In the genomic region with DNA sequence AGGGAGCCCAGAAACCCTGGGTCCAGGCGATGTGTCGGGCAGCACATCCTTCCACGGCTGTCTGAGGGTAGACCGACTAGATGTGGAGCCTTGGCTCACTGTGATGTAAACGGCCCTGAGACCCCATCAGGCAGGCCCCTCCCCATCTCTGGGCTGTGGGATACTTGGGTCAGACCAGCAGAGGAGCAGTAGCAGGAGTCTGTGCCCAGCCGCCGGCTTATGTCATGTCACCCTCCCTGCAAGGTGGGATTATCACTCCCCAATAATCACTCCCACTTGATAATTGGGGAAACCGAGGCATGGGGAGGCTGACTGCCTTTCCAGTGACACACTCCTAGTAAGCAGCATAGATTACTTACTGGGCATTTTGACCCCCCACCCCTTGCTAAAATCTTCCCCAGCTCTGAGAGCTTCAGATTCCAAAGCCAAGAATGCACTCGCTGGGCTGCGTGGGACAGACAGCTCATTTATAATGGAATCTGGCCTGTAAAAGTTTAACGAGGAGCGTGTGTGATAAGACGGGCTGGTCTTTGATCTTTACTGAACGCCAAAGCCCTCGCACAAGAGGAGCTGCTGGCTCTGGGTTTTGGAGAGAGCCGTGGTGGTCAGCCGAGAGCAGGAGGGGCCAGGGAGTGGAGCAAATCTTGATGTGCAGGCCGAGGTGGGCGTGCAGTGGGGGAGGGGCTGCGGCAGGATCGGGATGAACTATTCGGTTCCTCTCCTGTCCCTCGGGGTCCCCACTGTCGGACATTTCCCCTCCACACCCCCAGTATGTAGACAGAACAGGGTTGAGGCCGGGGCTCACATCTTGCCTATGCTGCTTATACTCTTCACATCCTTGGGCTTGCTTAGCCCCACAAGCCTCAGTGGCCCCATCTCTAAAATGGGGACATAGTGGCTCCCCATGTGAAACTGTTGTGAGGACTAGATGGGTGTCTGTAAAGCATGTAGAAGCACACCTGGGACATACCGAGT, we compare ENCODE assay signal across 11 cellular contexts.
DNase-seq lines count a peak whose midpoint lies in the region; ATAC-seq, FAIRE-seq and TF ChIP-seq lines count a peak whose summit lies in the region.
"Had no signal": no experiment of that assay in that cellular context is flagged by ENCODE, and none has a peak within 500 bp of the region (broad histone marks: within the 10 kb centered on the region; RNA-seq: fewer than 3 reads in every experiment).

No MANE protein-coding gene starts in this region.

- intact Hi-C loops in prostate gland (cut with DNase I): loop anchor here (5.0 kb wide), 2 partner anchors 68 to 198 kb away; a partner anchor contains a TSS

- H3K9me3 ChIP-seq in prostate gland: no peaks in the 10 kb centered on the region

- 27% methylated on average over 26 of the region's 26 CpGs for WGBS in prostate gland

- H3K36me3 ChIP-seq in BJ (ENCODE audit: control insufficient read depth, insufficient read depth, low read length) (peaks cover 1% of the 10 kb centered on the region), prostate gland (no peaks in the 10 kb centered on the region)

- H3K27ac ChIP-seq in prostate gland: peak overlapping the region; percentile 41 to 66

- H3K27me3 ChIP-seq in BJ (ENCODE audit: control insufficient read depth, insufficient read depth, low read length): no peaks in the 10 kb centered on the region
- H3K27me3 ChIP-seq in prostate gland (replicated peaks; ENCODE audit: insufficient read depth): no peaks in the 10 kb centered on the region

- POLR2A ChIA-PET in BJ (lab: Charles Lee): interaction anchor here (0.7 kb wide), 1 partner anchor 30 kb away, joined by 4 read pairs; no protein-coding TSS in a partner anchor

- no peak for FAIRE-seq in D721Med (lab: Jason Lieb, UNC)
- no peak for FAIRE-seq in GM19239 (lab: Jason Lieb, UNC)

- ATAC-seq in GM19452 (IDR thresholded peaks at IDR 0.05; ENCODE audit: unreplicated experiment): no peak

- peaks cover 41% of the 10 kb centered on the region for H3K4me1 ChIP-seq in prostate gland (replicated peaks)

- CTCF ChIA-PET in BJ (lab: Yijun Ruan, JAX): interaction anchor here (0.6 kb wide), 1 partner anchor 69 kb away, joined by 3 read pairs; no protein-coding TSS in a partner anchor

- peak; percentile 85 for DNase-seq in BJ (ENCODE audit: low read depth)
- peak; percentile 85 for DNase-seq in RPMI7951 (ENCODE audit: low read depth)
- DNase-seq in fibroblast of pulmonary artery (ENCODE audit: low read depth): peak; percentile 50
- peak; percentile 64 for DNase-seq in prostate gland (ENCODE audit: low spot score)
- DNase-seq in D721Med (ENCODE audit: insufficient read length, low spot score): no peak
- DNase-seq in CD1c-positive myeloid dendritic cell (ENCODE audit: extremely low spot score): no peak
- DNase-seq in GM19239 (ENCODE audit: insufficient read length, low spot score): no peak
- DNase-seq: DND-41, NCI-H1417 treated with DMSO at 0.1 percent for 48 hours, Right ventricle myocardium superior had no signal

- no peak overlapping the region for H3K4me3 ChIP-seq in BJ (ENCODE audit: low read depth, low read length)
- H3K4me3 ChIP-seq in fibroblast of pulmonary artery (replicated peaks; ENCODE audit: low read depth, low read length): no peak overlapping the region
- no peak overlapping the region for H3K4me3 ChIP-seq in prostate gland

- TF ChIP-seq POLR2A in prostate gland (IDR thresholded peaks at IDR 0.05): no peak

- no peak for TF ChIP-seq CTCF in BJ (IDR thresholded peaks at IDR 0.05; ENCODE audit: insufficient read depth, low read depth, low read length)
- TF ChIP-seq CTCF in fibroblast of pulmonary artery (IDR thresholded peaks at IDR 0.05; ENCODE audit: low read length, missing control alignments): no peak
- TF ChIP-seq CTCF in prostate gland (IDR thresholded peaks at IDR 0.05): no peak
- no peak for TF ChIP-seq CTCF in D721Med (IDR thresholded peaks at IDR 0.05; ENCODE audit: insufficient read depth, missing control alignments)

Comparison
In these comparisons a context has a peak if more than half of its experiments do, and no peak if none do; other contexts are left out.
1. DNase-seq: peak in BJ (single experiment), RPMI7951 (single experiment), fibroblast of pulmonary artery (single experiment) and prostate gland (single experiment); none in D721Med (single experiment), CD1c-positive myeloid dendritic cell (single experiment) and GM19239 (single experiment).